ENCODE assay signal across 8 cellular contexts in genomic region chr21:37072239-37072987, GRCh38. TPM values are rescaled to one million over a fixed set of nuclear protein-coding genes. Genes with fewer than 3 reads are reported as not detected.
A peak's percentile ranks its signal among the peaks of the same experiment; 100 is the strongest.
DNase-seq lines count a peak whose midpoint lies in the region; ATAC-seq and TF ChIP-seq lines count a peak whose summit lies in the region.

No MANE protein-coding gene starts in this region.

- TF ChIP-seq CTCF in fibroblast of pulmonary artery (IDR thresholded peaks at IDR 0.05; ENCODE audit: low read length, missing control alignments): no peak

- peak overlapping the region; percentile 97 for H3K27ac ChIP-seq in naive thymus-derived CD4-positive, alpha-beta T cell (ENCODE audit: low read depth, low read length)
- peak overlapping the region; percentile 92 for H3K27ac ChIP-seq in thymus (ENCODE audit: low read depth)

- H3K27me3 Mint-ChIP-seq in activated T-cell treated with anti-CD3 and anti-CD28 coated beads, Interleukin-2, amount 50 U/mL, for 72 hours (ENCODE audit: low read depth): no peaks in the 10 kb centered on the region
- peaks cover 0 to 6% (median 0%) of the 10 kb centered on the region in 5 donors for H3K27me3 Mint-ChIP-seq in naive thymus-derived CD4-positive, alpha-beta T cell

- H3K36me3 Mint-ChIP-seq in activated T-cell treated with anti-CD3 and anti-CD28 coated beads, Interleukin-2, amount 50 U/mL, for 72 hours (ENCODE audit: insufficient read depth in 2 of 2): peaks cover 4 to 18% of the 10 kb centered on the region in 2 donors
- peaks cover 3 to 16% (median 14%) of the 10 kb centered on the region in 5 donors for H3K36me3 Mint-ChIP-seq in naive thymus-derived CD4-positive, alpha-beta T cell

- H3K36me3 ChIP-seq in naive thymus-derived CD4-positive, alpha-beta T cell (ENCODE audit: control insufficient read depth in 2 of 3, insufficient read depth in 3 of 3, low read length in 3 of 3): peaks cover 0 to 9% (median 0%) of the 10 kb centered on the region in 3 experiments
- H3K36me3 ChIP-seq in thymus (ENCODE audit: control insufficient read depth, insufficient read depth): no peaks in the 10 kb centered on the region

- peak overlapping the region; percentile 76 for H3K4me3 ChIP-seq in fibroblast of pulmonary artery (replicated peaks; ENCODE audit: low read depth, low read length)
- H3K4me3 ChIP-seq in naive thymus-derived CD4-positive, alpha-beta T cell (ENCODE audit: low read length): peak overlapping the region; percentile 76
- H3K4me3 ChIP-seq in thymus (ENCODE audit: low read length): peak overlapping the region; percentile 67

- no peaks in the 10 kb centered on the region for H3K27me3 ChIP-seq in naive thymus-derived CD4-positive, alpha-beta T cell (ENCODE audit: control insufficient read depth in 2 of 2, insufficient read depth in 2 of 2, low read length in 2 of 2)
- H3K27me3 ChIP-seq in thymus (ENCODE audit: control insufficient read depth, insufficient read depth): no peaks in the 10 kb centered on the region

- ATAC-seq in GM18870 (IDR thresholded peaks at IDR 0.05; ENCODE audit: unreplicated experiment): peak; percentile 21
- ATAC-seq in HG03103 (IDR thresholded peaks at IDR 0.05; ENCODE audit: low read depth, unreplicated experiment): peak; percentile 36
- ATAC-seq in activated T-cell treated with anti-CD3 and anti-CD28 coated beads, Interleukin-2, amount 50 U/mL, for 72 hours (replicated peaks in 1 of 2): peak; percentile 60 to 67
- peak; percentile 54 for ATAC-seq in naive thymus-derived CD4-positive, alpha-beta T cell

- H3K27ac Mint-ChIP-seq in activated T-cell treated with anti-CD3 and anti-CD28 coated beads, Interleukin-2, amount 50 U/mL, for 72 hours: peak overlapping the region; percentile 91
- H3K27ac Mint-ChIP-seq in naive thymus-derived CD4-positive, alpha-beta T cell: peak overlapping the region; percentile 84 to 97 (median 95)

- under 1% methylated on average over 54 of the region's 54 CpGs for WGBS in thymus

- POLR2A ChIA-PET in naive thymus-derived CD4-positive, alpha-beta T cell (lab: Charles Lee): interaction anchor here (0.5 to 1.8 kb wide), 7 partner anchors 27 to 784 kb away, joined by 3 to 11 read pairs (median 3); partner anchors contain the start of genes HLCS and RIPPLY3

- H3K4me1 Mint-ChIP-seq in activated T-cell treated with anti-CD3 and anti-CD28 coated beads, Interleukin-2, amount 50 U/mL, for 72 hours (ENCODE audit: low read depth): peaks cover 56% of the 10 kb centered on the region
- H3K4me1 Mint-ChIP-seq in naive thymus-derived CD4-positive, alpha-beta T cell: peaks cover 25 to 60% (median 53%) of the 10 kb centered on the region in 7 donors

- DNase-seq in AML-193 (lab: John Stamatoyannopoulos, UW): peak; percentile 46 to 71
- peak; percentile 67 to 87 for DNase-seq in NCI-H526 (lab: John Stamatoyannopoulos, UW)
- DNase-seq in activated T-cell treated with anti-CD3 and anti-CD28 coated beads, Interleukin-2, amount 50 U/mL, for 72 hours: peak; percentile 79 to 80
- peak; percentile 91 for DNase-seq in fibroblast of pulmonary artery (ENCODE audit: low read depth)
- DNase-seq in naive thymus-derived CD4-positive, alpha-beta T cell: peak in 2 of 9 donors; percentile 80 to 87

- no peaks in the 10 kb centered on the region for H3K9me3 ChIP-seq in naive thymus-derived CD4-positive, alpha-beta T cell (ENCODE audit: control insufficient read depth in 2 of 3, low read length in 3 of 3)
- no peaks in the 10 kb centered on the region for H3K9me3 ChIP-seq in thymus (ENCODE audit: control insufficient read depth)

- H3K4me1 ChIP-seq in naive thymus-derived CD4-positive, alpha-beta T cell (ENCODE audit: control insufficient read depth in 2 of 2, insufficient read depth in 2 of 2, low read length in 2 of 2): peaks cover 22 to 23% of the 10 kb centered on the region in 2 donors
- peaks cover 4% of the 10 kb centered on the region for H3K4me1 ChIP-seq in thymus (ENCODE audit: control insufficient read depth, insufficient read depth, low read length)

- CTCF ChIA-PET in naive thymus-derived CD4-positive, alpha-beta T cell (lab: Charles Lee): no interaction called here

- H3K4me3 Mint-ChIP-seq in activated T-cell treated with anti-CD3 and anti-CD28 coated beads, Interleukin-2, amount 50 U/mL, for 72 hours: peak overlapping the region; percentile 82 to 87
- peak overlapping the region; percentile 82 to 99 (median 87) for H3K4me3 Mint-ChIP-seq in naive thymus-derived CD4-positive, alpha-beta T cell

- intact Hi-C loops in naive thymus-derived CD4-positive, alpha-beta T cell (cut with micrococcal nuclease): loop anchor here (2.0 to 10.0 kb wide), 6 partner anchors 14 to 1735 kb away; partner anchors contain the start of genes DOP1B (in 1 of the 2), ETS2 (in 1 of the 2), HLCS (in 1 of the 2) and RIPPLY3 (in 1 of the 2)

- H3K9me3 Mint-ChIP-seq in activated T-cell treated with anti-CD3 and anti-CD28 coated beads, Interleukin-2, amount 50 U/mL, for 72 hours: no peaks in the 10 kb centered on the region
- peaks cover 0 to 4% (median 0%) of the 10 kb centered on the region in 11 donors for H3K9me3 Mint-ChIP-seq in naive thymus-derived CD4-positive, alpha-beta T cell

RNA-seq across cellular contexts. Expression of gene PIGP, which starts 0.5 kb away (rescaled TPM):
- 10 to 100 TPM; 15.0 to 17.0 TPM for total RNA-seq in activated T-cell treated with anti-CD3 and anti-CD28 coated beads, Interleukin-2, amount 50 U/mL, for 72 hours
- total RNA-seq in naive thymus-derived CD4-positive, alpha-beta T cell: 10 to 100 TPM in 4 of 5 experiments, 1 to 10 TPM in 1; 9.1 to 26.7 (median 15.3) TPM
- polyA plus RNA-seq in naive thymus-derived CD4-positive, alpha-beta T cell: 10 to 100 TPM; 30.0 to 40.5 TPM
- polyA plus RNA-seq in thymus: 40.6 TPM

RNA-seq across cellular contexts. Expression of gene TTC3, which starts 0.6 kb away (rescaled TPM):
- 10 to 100 TPM; 62.4 to 65.8 TPM for total RNA-seq in activated T-cell treated with anti-CD3 and anti-CD28 coated beads, Interleukin-2, amount 50 U/mL, for 72 hours
- 100 to 1,000 TPM in 4 of 5 experiments, 10 to 100 TPM in 1; 66.6 to 208 (median 154) TPM for total RNA-seq in naive thymus-derived CD4-positive, alpha-beta T cell
- 100 to 1,000 TPM in 1 of 2 donors, 10 to 100 TPM in 1; 67.3 to 139 TPM for polyA plus RNA-seq in naive thymus-derived CD4-positive, alpha-beta T cell
- polyA plus RNA-seq in thymus: 37.7 TPM
